ENCODE assay signal across 12 cellular contexts in genomic region chr13:23377603-23378002, GRCh38. TPM values are rescaled to one million over a fixed set of nuclear protein-coding genes. Genes with fewer than 3 reads are reported as not detected.
DNase-seq lines count a peak whose midpoint lies in the region; ATAC-seq and TF ChIP-seq lines count a peak whose summit lies in the region.
"Had no signal": no experiment of that assay in that cellular context is flagged by ENCODE, and none has a peak within 500 bp of the region (broad histone marks: within the 10 kb centered on the region; RNA-seq: fewer than 3 reads in every experiment).

No MANE protein-coding gene starts in this region.

- peak overlapping the region; percentile 58 for H3K27ac Mint-ChIP-seq in activated CD4-positive, alpha-beta T cell treated with anti-CD3 and anti-CD28 coated beads, Interleukin-2, amount 10 ng/mL, durations not matched to agents 7 days and 5 days

- H3K4me3 ChIP-seq in WI38 (ENCODE audit: low read depth, low read length) (peak overlapping the region; percentile 5), gastroesophageal sphincter (no peak overlapping the region), stomach smooth muscle (ENCODE audit: low read length in 2 of 2) (peak overlapping the region; percentile 1 to 44)
- H3K4me3 ChIP-seq in effector memory CD4-positive, alpha-beta T cell (ENCODE audit: insufficient read depth, low read depth, low read length, poor library complexity, severe bottlenecking), result no peak overlapping the region
- H3K4me3 ChIP-seq: body of pancreas, PC-9, testis had no signal

- H3K36me3 ChIP-seq in gastroesophageal sphincter (no peaks in the 10 kb centered on the region), stomach smooth muscle (ENCODE audit: control insufficient read depth in 2 of 2, insufficient read depth in 2 of 2, low read length in 2 of 2) (no peaks in the 10 kb centered on the region)
- no peaks in the 10 kb centered on the region for H3K36me3 ChIP-seq in effector memory CD4-positive, alpha-beta T cell (ENCODE audit: control insufficient read depth, insufficient read depth, low read length)

- TF ChIP-seq CTCF in WI38 (IDR thresholded peaks at IDR 0.05; ENCODE audit: low read depth, low read length), result no peak
- TF ChIP-seq CTCF in gastroesophageal sphincter (IDR thresholded peaks at IDR 0.05), result no peak

- no peaks in the 10 kb centered on the region for H3K9me3 Mint-ChIP-seq in activated CD4-positive, alpha-beta T cell treated with anti-CD3 and anti-CD28 coated beads, Interleukin-2, amount 10 ng/mL, durations not matched to agents 7 days and 5 days
- H3K9me3 Mint-ChIP-seq: activated CD4-positive, alpha-beta T cell treated with anti-CD3 and anti-CD28 coated beads, Interleukin-2, amount 10 ng/mL, durations not matched to agents 24 days and 14 days had no signal

- no peak for TF ChIP-seq POLR2A in gastroesophageal sphincter (IDR thresholded peaks at IDR 0.05)

- peaks cover 6% of the 10 kb centered on the region for H3K27me3 Mint-ChIP-seq in activated CD4-positive, alpha-beta T cell treated with anti-CD3 and anti-CD28 coated beads, Interleukin-2, amount 10 ng/mL, durations not matched to agents 7 days and 5 days

- peaks cover 13% of the 10 kb centered on the region for H3K36me3 Mint-ChIP-seq in activated CD4-positive, alpha-beta T cell treated with anti-CD3 and anti-CD28 coated beads, Interleukin-2, amount 10 ng/mL, durations not matched to agents 7 days and 5 days (ENCODE audit: low read depth)

- peak overlapping the region; percentile 20 for H3K4me3 Mint-ChIP-seq in activated CD4-positive, alpha-beta T cell treated with anti-CD3 and anti-CD28 coated beads, Interleukin-2, amount 10 ng/mL, durations not matched to agents 7 days and 5 days

- peak overlapping the region; percentile 50 to 55 for H3K9ac ChIP-seq in stomach smooth muscle (ENCODE audit: low read length in 2 of 2)

- H3K27ac ChIP-seq in gastroesophageal sphincter, result peak overlapping the region; percentile 88 to 96 (median 92)
- H3K27ac ChIP-seq in stomach smooth muscle (ENCODE audit: low read length), result peak overlapping the region; percentile 88
- H3K27ac ChIP-seq in effector memory CD4-positive, alpha-beta T cell (ENCODE audit: insufficient read depth, low read length, poor library complexity, severe bottlenecking), result no peak overlapping the region
- H3K27ac ChIP-seq: body of pancreas, PC-9 had no signal

- no peak for DNase-seq in activated CD4-positive, alpha-beta T cell treated with anti-CD3 and anti-CD28 coated beads, Interleukin-2, amount 10 ng/mL, durations not matched to agents 7 days and 5 days
- no peak for DNase-seq in activated CD4-positive, alpha-beta T cell treated with anti-CD3 and anti-CD28 coated beads, Interleukin-2, amount 50 U/mL, for 4 hours
- DNase-seq in effector memory CD4-positive, alpha-beta T cell, result no peak
- DNase-seq in T1000 (lab: John Stamatoyannopoulos, UW), result no peak
- DNase-seq in stimulated activated CD4-positive, alpha-beta T cell treated with anti-CD3 and anti-CD28 coated beads, Interleukin-4, amount 100 ng/mL, for 1 hour, result no peak
- DNase-seq: PC-9, testis had no signal

- 37% methylated on average over 7 of the region's 7 CpGs; no CpG with 5 or more reads in 1 of the 2 donors for WGBS in gastroesophageal sphincter (ENCODE audit: low coverage in 1 of 2), 2 donors

- POLR2A ChIA-PET in activated CD4-positive, alpha-beta T cell treated with anti-CD3 and anti-CD28 coated beads, Interleukin-2, amount 10 ng/mL, durations not matched to agents 7 days and 5 days (lab: Charles Lee), result no interaction called here

- H3K4me1 ChIP-seq in gastroesophageal sphincter (peaks cover 0 to 84% (median 10%) of the 10 kb centered on the region in 3 donors), stomach smooth muscle (ENCODE audit: control insufficient read depth, insufficient read depth, low read length) (peaks cover 41% of the 10 kb centered on the region)
- H3K4me1 ChIP-seq in effector memory CD4-positive, alpha-beta T cell (ENCODE audit: control insufficient read depth, insufficient read depth, low read length, poor library complexity, severe bottlenecking), result peaks cover 14% of the 10 kb centered on the region
- H3K4me1 ChIP-seq: body of pancreas had no signal

- no peak for ATAC-seq in gastroesophageal sphincter
- ATAC-seq: body of pancreas had no signal

- H3K9me3 ChIP-seq in gastroesophageal sphincter, result no peaks in the 10 kb centered on the region
- H3K9me3 ChIP-seq in stomach smooth muscle (ENCODE audit: control insufficient read depth in 2 of 2, low read length in 2 of 2), result no peaks in the 10 kb centered on the region
- H3K9me3 ChIP-seq in effector memory CD4-positive, alpha-beta T cell (ENCODE audit: control insufficient read depth, low read length), result no peaks in the 10 kb centered on the region
- H3K9me3 ChIP-seq: body of pancreas, testis had no signal

- CTCF ChIA-PET in activated CD4-positive, alpha-beta T cell treated with anti-CD3 and anti-CD28 coated beads, Interleukin-2, amount 10 ng/mL, durations not matched to agents 7 days and 5 days (lab: Charles Lee), result interaction anchor here (1.2 kb wide), 1 partner anchor 11 kb away, joined by 3 read pairs; no protein-coding TSS in a partner anchor

- TF ChIP-seq EP300 in gastroesophageal sphincter (IDR thresholded peaks at IDR 0.05), result no peak

- H3K27me3 ChIP-seq in gastroesophageal sphincter (no peaks in the 10 kb centered on the region), stomach smooth muscle (ENCODE audit: control insufficient read depth in 1 of 2, insufficient read depth in 2 of 2, low read length in 2 of 2) (no peaks in the 10 kb centered on the region)
- H3K27me3 ChIP-seq in effector memory CD4-positive, alpha-beta T cell (replicated peaks; ENCODE audit: control insufficient read depth, insufficient read depth, low read length, poor library complexity, severe bottlenecking), result no peaks in the 10 kb centered on the region
- H3K27me3 ChIP-seq: body of pancreas, testis had no signal

- peaks cover 62% of the 10 kb centered on the region for H3K4me1 Mint-ChIP-seq in activated CD4-positive, alpha-beta T cell treated with anti-CD3 and anti-CD28 coated beads, Interleukin-2, amount 10 ng/mL, durations not matched to agents 7 days and 5 days

RNA-seq across cellular contexts. Expression of gene SACS, which starts 55.9 kb away (rescaled TPM):
- 10 to 100 TPM; 24.4 to 25.3 TPM for total RNA-seq in activated CD4-positive, alpha-beta T cell treated with anti-CD3 and anti-CD28 coated beads, Interleukin-2, amount 10 ng/mL, durations not matched to agents 7 days and 5 days
- total RNA-seq in gastroesophageal sphincter, result 10 to 100 TPM; 60.8 to 77.5 (median 65.4) TPM

Comparison
In these comparisons a context has a peak if more than half of its experiments do, and no peak if none do; other contexts are left out.
1. H3K4me3 ChIP-seq: peak in WI38 (single experiment) and stomach smooth muscle (2 of 2); none in gastroesophageal sphincter (0 of 2) and effector memory CD4-positive, alpha-beta T cell (single experiment).